Comparison of ENCODE assay signal across 1 cellular context in genomic region chr7:140175221-140176218, GRCh38.
TF ChIP-seq lines count a peak whose summit lies in the region.

No MANE protein-coding gene starts in this region.

TF ChIP-seq in GM12878, 131 proteins besides CTCF, POLR2A, EP300 and RAD21 (continued from another document and continues in another):
- peak; percentile 46; the same call in 1 of the 2 replicates for TF ChIP-seq CREB1 (IDR thresholded peaks at IDR 0.05; ENCODE audit: low read depth)
- no peak for TF ChIP-seq RFX5 (IDR thresholded peaks at IDR 0.05; ENCODE audit: low read depth, low read length)
- TF ChIP-seq PRDM15 (CRISPR knock-in tag; IDR thresholded peaks at IDR 0.05), result no peak
- no peak for TF ChIP-seq YY1 (IDR thresholded peaks at IDR 0.05; ENCODE audit: low read depth, low read length)
- no peak for TF ChIP-seq TCF3 (IDR thresholded peaks at IDR 0.05; ENCODE audit: borderline replicate concordance, insufficient read depth, low read depth, low read length)
- TF ChIP-seq ZZZ3 (IDR thresholded peaks at IDR 0.05; ENCODE audit: control insufficient read depth, insufficient read length, low read depth), result no peak
- TF ChIP-seq KDM1A (IDR thresholded peaks at IDR 0.05; ENCODE audit: borderline replicate concordance), result no peak
- TF ChIP-seq ZNF622 (IDR thresholded peaks at IDR 0.05), result no peak
- peak; percentile 94 for TF ChIP-seq PBX3 (IDR thresholded peaks at IDR 0.05; ENCODE audit: insufficient replicate concordance, low read depth, low read length)
- TF ChIP-seq E4F1 (IDR thresholded peaks at IDR 0.05; ENCODE audit: borderline replicate concordance, partially characterized antibody), result no peak
- no peak for TF ChIP-seq TCF12 (IDR thresholded peaks at IDR 0.05; ENCODE audit: low read depth, low read length)
- TF ChIP-seq ESRRA (IDR thresholded peaks at IDR 0.05; ENCODE audit: low read length), result no peak
- no peak for TF ChIP-seq FOXK2 (IDR thresholded peaks at IDR 0.05)
- peak; percentile 76 for TF ChIP-seq MXI1 (IDR thresholded peaks at IDR 0.05; ENCODE audit: low read depth, low read length)
- no peak for TF ChIP-seq BCL3 (IDR thresholded peaks at IDR 0.05; ENCODE audit: borderline replicate concordance, insufficient read depth, low read depth, low read length, poor library complexity, severe bottlenecking)
- TF ChIP-seq ZNF207 (IDR thresholded peaks at IDR 0.05; ENCODE audit: borderline replicate concordance), result peak; percentile 23; the same call in 1 of the 2 replicates
- TF ChIP-seq KLF5 (IDR thresholded peaks at IDR 0.05; ENCODE audit: partially characterized antibody), result no peak
- TF ChIP-seq ELK1 (IDR thresholded peaks at IDR 0.05; ENCODE audit: low read depth, low read length), result peak; percentile 40; the same call in 1 of the 2 replicates
- no peak for TF ChIP-seq NRF1 (conservative IDR thresholded peaks at IDR 0.05; ENCODE audit: low read depth, low read length)
- no peak; the same call in 1 of the 2 replicates for TF ChIP-seq MAX (IDR thresholded peaks at IDR 0.05; ENCODE audit: low read depth, low read length)
- TF ChIP-seq HSF1 (IDR thresholded peaks at IDR 0.05; ENCODE audit: low read depth, low read length), result no peak
- peak; percentile 98 for TF ChIP-seq PKNOX1 (IDR thresholded peaks at IDR 0.05)
- TF ChIP-seq NKRF (conservative IDR thresholded peaks at IDR 0.05), result 0 out of 2 replicates have a peak, but pooled peaks have one; percentile 27
- TF ChIP-seq ETV6 (conservative IDR thresholded peaks at IDR 0.05 in 1 of 2, IDR thresholded peaks at IDR 0.05 in 1 of 2; ENCODE audit: borderline replicate concordance in 1 of 2, low read depth in 1 of 2), result no peak
- TF ChIP-seq ZNF274 (IDR thresholded peaks at IDR 0.05; ENCODE audit: insufficient read depth, insufficient read length), result no peak
- TF ChIP-seq ZBTB33 (IDR thresholded peaks at IDR 0.05), result no peak
- no peak for TF ChIP-seq ATF3 (IDR thresholded peaks at IDR 0.05; ENCODE audit: borderline replicate concordance, extremely low read depth, low read depth, low read length)
- TF ChIP-seq CHD1 (IDR thresholded peaks at IDR 0.05; ENCODE audit: low read depth, low read length), result no peak
- no peak for TF ChIP-seq IRF3 (IDR thresholded peaks at IDR 0.05)
- TF ChIP-seq SP1 (IDR thresholded peaks at IDR 0.05; ENCODE audit: low read depth, low read length), result no peak
- no peak for TF ChIP-seq SUZ12 (IDR thresholded peaks at IDR 0.05; ENCODE audit: unreplicated experiment)
- TF ChIP-seq DPF2 (IDR thresholded peaks at IDR 0.05), result peak; percentile 67
- TF ChIP-seq KAT2A (conservative IDR thresholded peaks at IDR 0.05; ENCODE audit: control insufficient read depth, low read depth, low read length), result no peak
- peak; percentile 60; the same call in 1 of the 2 replicates for TF ChIP-seq NBN (IDR thresholded peaks at IDR 0.05)
- TF ChIP-seq IKZF2 (IDR thresholded peaks at IDR 0.05), result 0 out of 4 replicates have a peak, but pooled peaks of 1 of the 2 experiments have one; percentile 31
